26 cellular contexts compared by ENCODE assay signal in the genomic region with DNA sequence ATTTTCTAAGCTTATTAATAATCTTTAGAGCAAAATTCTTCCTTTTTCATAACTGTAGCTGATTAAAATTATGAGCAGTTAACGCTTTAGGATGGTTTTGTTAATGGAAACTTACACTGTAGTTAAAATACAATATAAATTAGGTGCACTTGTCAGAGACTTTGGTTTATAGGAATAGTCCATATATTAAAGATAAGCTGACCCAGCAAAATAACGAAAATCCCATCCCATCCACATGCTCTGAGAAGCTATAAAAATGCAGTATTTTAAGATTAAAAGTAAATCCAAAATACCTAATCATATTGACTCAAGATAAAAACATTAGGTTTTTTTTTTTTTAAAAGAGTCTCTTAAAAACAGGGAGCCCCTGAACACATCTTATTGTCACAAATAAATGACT.
"Had no signal": no experiment of that assay in that cellular context is flagged by ENCODE, and none has a peak within 500 bp of the region (broad histone marks: within the 10 kb centered on the region; RNA-seq: fewer than 3 reads in every experiment).

No MANE protein-coding gene starts in this region.

- ATAC-seq: esophagus mucosa; gastrocnemius medialis; left lobe of liver; naive thymus-derived CD4-positive, alpha-beta T cell; sciatic nerve; stimulated activated naive CD8-positive, alpha-beta T cell treated with anti-CD3 and anti-CD28 coated beads, Interleukin-15, amount 100 ng/mL, for 72 hours had no signal

- DNase-seq: colonic mucosa; effector CD8-positive, alpha-beta T cell; endodermal cell; foreskin fibroblast; gastrocnemius medialis; head of caudate nucleus; kidney; midbrain; naive thymus-derived CD4-positive, alpha-beta T cell; stimulated activated CD4-positive, alpha-beta T cell treated with anti-CD3 and anti-CD28 coated beads, Interleukin-12 subunit alpha, Interleukin-12 subunit beta, amount 100 ng/mL, for 4 hours; stimulated activated CD4-positive, alpha-beta T cell treated with anti-CD3 and anti-CD28 coated beads, Interleukin-1b, Interleukin-23, amount 100 ng/mL, for 48 hours; stimulated activated CD4-positive, alpha-beta T cell treated with anti-CD3 and anti-CD28 coated beads, Interleukin-4, amount 100 ng/mL, for 1 hour; stimulated activated CD8-positive, alpha-beta memory T cell treated with anti-CD3 and anti-CD28 coated beads, Interleukin-4, amount 100 ng/mL, for 48 hours; stimulated activated naive CD4-positive, alpha-beta T cell; stimulated activated naive CD8-positive, alpha-beta T cell treated with anti-CD3 and anti-CD28 coated beads, Interleukin-15, amount 100 ng/mL, for 72 hours; thyroid gland; trophoblast cell had no signal

- H3K4me1 ChIP-seq: colonic mucosa, gastrocnemius medialis, parathyroid adenoma, thyroid gland, vagina had no signal

- H3K27ac ChIP-seq: colonic mucosa, epithelial cell of prostate, gastrocnemius medialis, neural progenitor cell, parathyroid adenoma, thyroid gland, vagina had no signal

- H3K79me2 ChIP-seq: parathyroid adenoma had no signal

- H2AFZ ChIP-seq: neural progenitor cell, parathyroid adenoma had no signal

- H3K36me3 ChIP-seq: colonic mucosa, neural progenitor cell had no signal

- FAIRE-seq: kidney had no signal

- H3K27me3 ChIP-seq: colonic mucosa, gastrocnemius medialis, neural progenitor cell, thyroid gland, vagina had no signal

- H3K9ac ChIP-seq: neural progenitor cell, parathyroid adenoma had no signal

- H3K4me3 ChIP-seq: colonic mucosa, gastrocnemius medialis, lung, neural progenitor cell, smooth muscle cell, thyroid gland, vagina had no signal

- H3K4me2 ChIP-seq: neural progenitor cell, smooth muscle cell had no signal

- H3K9me3 ChIP-seq: colonic mucosa, gastrocnemius medialis, thyroid gland, vagina had no signal
